ENCODE assay signal across 22 cellular contexts in genomic region chr12:45326358-45326971, GRCh38.
"Had no signal": no experiment of that assay in that cellular context is flagged by ENCODE, and none has a peak within 500 bp of the region (broad histone marks: within the 10 kb centered on the region; RNA-seq: fewer than 3 reads in every experiment).

No MANE protein-coding gene starts in this region.

- H3K27ac ChIP-seq: body of pancreas, Peyer's patch, RWPE1, VCaP had no signal

- H3K4me3 ChIP-seq: body of pancreas, K562, Peyer's patch had no signal

- DNase-seq: activated CD4-positive, alpha-beta memory T cell treated with anti-CD3 and anti-CD28 coated beads for 36 hours; activated CD4-positive, alpha-beta T cell treated with anti-CD3 and anti-CD28 coated beads, Interleukin-2, amount 10 ng/mL, durations not matched to agents 7 days and 5 days; activated CD4-positive, CD25-positive, alpha-beta regulatory T cell; activated effector memory CD4-positive, alpha-beta T cell treated with Interleukin-2 at 50 U/mL for 16 hours; activated naive CD4-positive, alpha-beta T cell; activated T-cell treated with anti-CD3 and anti-CD28 coated beads, Interleukin-2, amount 50 U/mL, for 24 hours; aorta; body of pancreas; Karpas-422; NCI-H1105 treated with DMSO at 0.1 percent for 48 hours; NCI-H1436 treated with DMSO at 0.1 percent for 48 hours; NCI-H187; NCI-H2081; NCI-H510A treated with DMSO at 0.1 percent for 48 hours; Peyer's patch; SHP77 treated with DMSO at 0.1 percent for 48 hours; T-cell had no signal

- H3K9me3 ChIP-seq: body of pancreas, Peyer's patch had no signal

- H3K36me3 ChIP-seq: Peyer's patch had no signal

- H3K4me1 ChIP-seq: Peyer's patch had no signal

- H3K9me3 Mint-ChIP-seq: activated CD4-positive, alpha-beta memory T cell treated with anti-CD3 and anti-CD28 coated beads for 36 hours; activated CD4-positive, alpha-beta T cell treated with anti-CD3 and anti-CD28 coated beads, Interleukin-2, amount 10 ng/mL, durations not matched to agents 7 days and 5 days; activated naive CD4-positive, alpha-beta T cell treated with anti-CD3 and anti-CD28 coated beads, Interleukin-2, amount 50 U/mL, for 24 hours; activated T-cell treated with anti-CD3 and anti-CD28 coated beads, Interleukin-2, amount 50 U/mL, for 24 hours; activated T-helper 1 cell treated with anti-CD3 and anti-CD28 coated beads, Interleukin-12 subunit alpha, Interleukin-12 subunit beta, Interleukin-2, Interleukin-4 antibody, amounts not matched to agents 30 ng/mL and 10 ng/mL and 1 ng/mL, durations not matched to agents 14 hours and 24 hours and 36 hours had no signal

- H3K36me3 Mint-ChIP-seq: activated CD4-positive, alpha-beta memory T cell treated with anti-CD3 and anti-CD28 coated beads for 36 hours had no signal

- ATAC-seq: body of pancreas, K562, T-cell had no signal

- H3K27me3 Mint-ChIP-seq: activated CD4-positive, alpha-beta memory T cell treated with anti-CD3 and anti-CD28 coated beads for 36 hours; activated CD4-positive, alpha-beta T cell treated with anti-CD3 and anti-CD28 coated beads, Interleukin-2, amount 10 ng/mL, durations not matched to agents 7 days and 5 days; activated naive CD4-positive, alpha-beta T cell treated with anti-CD3 and anti-CD28 coated beads, Interleukin-2, amount 50 U/mL, for 24 hours; activated T-cell treated with anti-CD3 and anti-CD28 coated beads, Interleukin-2, amount 50 U/mL, for 24 hours; T-cell had no signal

- H3K4me3 Mint-ChIP-seq: activated CD4-positive, alpha-beta memory T cell treated with anti-CD3 and anti-CD28 coated beads for 36 hours; activated CD4-positive, alpha-beta T cell treated with anti-CD3 and anti-CD28 coated beads, Interleukin-2, amount 10 ng/mL, durations not matched to agents 7 days and 5 days; activated naive CD4-positive, alpha-beta T cell treated with anti-CD3 and anti-CD28 coated beads, Interleukin-2, amount 50 U/mL, for 24 hours; activated T-cell treated with anti-CD3 and anti-CD28 coated beads, Interleukin-2, amount 50 U/mL, for 24 hours; activated T-helper 1 cell treated with anti-CD3 and anti-CD28 coated beads, Interleukin-12 subunit alpha, Interleukin-12 subunit beta, Interleukin-2, Interleukin-4 antibody, amounts not matched to agents 30 ng/mL and 10 ng/mL and 1 ng/mL, durations not matched to agents 14 hours and 24 hours and 36 hours; T-cell had no signal

- H3K27ac Mint-ChIP-seq: activated CD4-positive, alpha-beta memory T cell treated with anti-CD3 and anti-CD28 coated beads for 36 hours; activated CD4-positive, alpha-beta T cell treated with anti-CD3 and anti-CD28 coated beads, Interleukin-2, amount 10 ng/mL, durations not matched to agents 7 days and 5 days; activated naive CD4-positive, alpha-beta T cell treated with anti-CD3 and anti-CD28 coated beads, Interleukin-2, amount 50 U/mL, for 24 hours; activated T-cell treated with anti-CD3 and anti-CD28 coated beads, Interleukin-2, amount 50 U/mL, for 24 hours; activated T-helper 1 cell treated with anti-CD3 and anti-CD28 coated beads, Interleukin-12 subunit alpha, Interleukin-12 subunit beta, Interleukin-2, Interleukin-4 antibody, amounts not matched to agents 30 ng/mL and 10 ng/mL and 1 ng/mL, durations not matched to agents 14 hours and 24 hours and 36 hours; T-cell had no signal

- H3K27me3 ChIP-seq: body of pancreas, Peyer's patch had no signal
